Comparison of ENCODE assay signal across 24 cellular contexts in genomic region chr6:92263864-92264263, GRCh38.
"Had no signal": no experiment of that assay in that cellular context is flagged by ENCODE, and none has a peak within 500 bp of the region (broad histone marks: within the 10 kb centered on the region; RNA-seq: fewer than 3 reads in every experiment).

No MANE protein-coding gene starts in this region.

- H3K27me3 ChIP-seq: neural progenitor cell, ovary, right lobe of liver, sigmoid colon, stomach, suprapubic skin, testis, tibial artery, transverse colon, upper lobe of left lung, vagina had no signal

- H3K4me3 ChIP-seq: neural progenitor cell, ovary, psoas muscle, right lobe of liver, sigmoid colon, stomach, suprapubic skin, testis, tibial artery, transverse colon, upper lobe of left lung, vagina had no signal

- FAIRE-seq: small intestine, urothelium cell line had no signal

- H3K36me3 ChIP-seq: neural progenitor cell, ovary, right lobe of liver, sigmoid colon, stomach, suprapubic skin, tibial artery, transverse colon, upper lobe of left lung, vagina had no signal

- DNase-seq: natural killer cell; occipital lobe; ovary; psoas muscle; right cardiac atrium; right lobe of liver; sigmoid colon; small intestine; stimulated activated CD4-positive, alpha-beta T cell treated with anti-CD3 and anti-CD28 coated beads, Interleukin-15, amount 100 ng/mL, for 24 hours; stimulated activated CD4-positive, alpha-beta T cell treated with anti-CD3 and anti-CD28 coated beads, Interleukin-2, amount 100 ng/mL, for 24 hours; stimulated activated CD4-positive, alpha-beta T cell treated with anti-CD3 and anti-CD28 coated beads, Interleukin-2, amount 100 ng/mL, for 48 hours; stimulated activated CD4-positive, alpha-beta T cell treated with anti-CD3 and anti-CD28 coated beads, Interleukin-4, amount 100 ng/mL, for 24 hours; stimulated activated naive B cell treated with anti-CD40 and anti-IgM and Interleukin-4, amounts not matched to agents 10 μg/mL and 1 μg/mL and 100 μg/mL, for 72 hours; stimulated activated naive CD4-positive, alpha-beta T cell treated with Interleukin-2 at 50 U/mL for 16 hours; stomach; testis; tibial artery; transverse colon; upper lobe of left lung had no signal

- ATAC-seq: natural killer cell; psoas muscle; right cardiac atrium; right lobe of liver; stimulated activated effector memory CD8-positive, alpha-beta T cell treated with anti-CD3 and anti-CD28 coated beads, Interleukin-12 subunit alpha, Interleukin-12 subunit beta, amount 100 ng/mL, for 72 hours; stimulated activated naive B cell treated with anti-CD40 and anti-IgM and Interleukin-4, amounts not matched to agents 10 μg/mL and 1 μg/mL and 100 μg/mL, for 72 hours had no signal
